Comparison of ENCODE assay signal across 28 cellular contexts in the genomic region with DNA sequence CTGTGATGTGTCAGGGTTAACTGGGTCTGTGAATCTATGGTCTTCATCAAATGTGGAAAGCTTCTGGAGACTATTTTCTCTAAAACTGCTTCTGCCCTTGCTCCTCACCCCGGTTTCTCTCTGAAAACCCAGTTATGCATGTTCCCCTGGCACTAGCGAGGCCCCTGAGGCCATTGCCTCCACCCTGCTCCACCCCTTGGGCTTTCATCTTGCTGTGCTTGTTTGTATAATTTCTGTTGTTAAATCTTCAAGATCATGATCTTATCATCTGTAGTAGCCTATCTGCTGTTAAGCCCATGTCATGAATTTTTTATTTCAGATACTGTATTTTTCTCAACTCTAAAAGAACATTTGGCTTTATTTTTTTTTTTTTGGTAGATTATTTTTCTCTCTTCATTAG. TPM values are rescaled to one million over a fixed set of nuclear protein-coding genes. Genes with fewer than 3 reads are reported as not detected.
A peak's percentile ranks its signal among the peaks of the same experiment; 100 is the strongest.
DNase-seq lines count a peak whose midpoint lies in the region; ATAC-seq, FAIRE-seq and TF ChIP-seq lines count a peak whose summit lies in the region.
"Had no signal": no experiment of that assay in that cellular context is flagged by ENCODE, and none has a peak within 500 bp of the region (broad histone marks: within the 10 kb centered on the region; RNA-seq: fewer than 3 reads in every experiment).

No MANE protein-coding gene starts in this region.

- H3K4me1 ChIP-seq in HepG2 (ENCODE audit: insufficient read depth, low read length) (no peaks in the 10 kb centered on the region), right lobe of liver (no peaks in the 10 kb centered on the region)
- H3K4me1 ChIP-seq: BLaER1, HAP-1 had no signal

- POLR2A ChIA-PET in HepG2 (lab: Yijun Ruan, JAX) (no interaction called here), T-cell (lab: Charles Lee) (no interaction called here)

- H3K36me3 ChIP-seq in HepG2 (replicated peaks in 1 of 2; ENCODE audit: control insufficient read depth in 1 of 2, insufficient read depth in 2 of 2, low read length in 2 of 2) = peaks cover 9 to 41% of the 10 kb centered on the region in 2 experiments
- H3K36me3 ChIP-seq in right lobe of liver = peaks cover 0 to 18% (median 2%) of the 10 kb centered on the region in 4 donors

- no peaks in the 10 kb centered on the region for H3K4me1 Mint-ChIP-seq in T-cell

- H3K27ac ChIP-seq in HepG2 (ENCODE audit: extremely low read length, insufficient read depth, low read length) (no peak overlapping the region), right lobe of liver (no peak overlapping the region)
- H3K27ac ChIP-seq: BLaER1, HL-60 had no signal

- in situ Hi-C loops in HepG2 (cut with HindIII; ENCODE audit: extremely low pct_ligation_motif_present, low pct_unique_long_range_greater_than_20kb) = no loop called here

- H3K79me2 ChIP-seq in HepG2 (ENCODE audit: insufficient read depth, low read length) = no peaks in the 10 kb centered on the region

- BruUV-seq in HepG2 (replicated peaks; lab: Mats Ljungman, UMichigan) = no TSS peak

- H3K9ac ChIP-seq in HepG2 (ENCODE audit: insufficient read depth, low read depth, low read length) = no peak overlapping the region
- H3K9ac ChIP-seq: BLaER1 had no signal

- H3K9me3 ChIP-seq in HepG2 (ENCODE audit: low read length) = no peaks in the 10 kb centered on the region
- peaks cover 0 to 3% (median 0%) of the 10 kb centered on the region in 4 donors for H3K9me3 ChIP-seq in right lobe of liver
- H3K9me3 ChIP-seq: HAP-1 had no signal

- no peak for TF ChIP-seq CTCF in HepG2 (CRISPR knock-in tag; IDR thresholded peaks at IDR 0.05)
- TF ChIP-seq CTCF in right lobe of liver (IDR thresholded peaks at IDR 0.05) = no peak
- TF ChIP-seq CTCF in fibroblast of villous mesenchyme (IDR thresholded peaks at IDR 0.05; ENCODE audit: insufficient read depth, low read depth, low read length) = no peak
- TF ChIP-seq CTCF in GM20000 (IDR thresholded peaks at IDR 0.05; ENCODE audit: extremely low read depth, missing control alignments) = no peak

- TF ChIP-seq POLR2A in HepG2 (IDR thresholded peaks at IDR 0.05; ENCODE audit: insufficient read depth in 1 of 2, low read depth in 2 of 2, low read length in 2 of 2) (no peak), right lobe of liver (IDR thresholded peaks at IDR 0.05) (no peak)

- H2AFZ ChIP-seq in HepG2 (ENCODE audit: low read length) = no peak overlapping the region

- H3K4me3 ChIP-seq in HepG2 (replicated peaks in 1 of 3; ENCODE audit: insufficient read depth in 1 of 3, low read depth in 2 of 3, low read length in 3 of 3) (no peak overlapping the region), right lobe of liver (no peak overlapping the region), fibroblast of villous mesenchyme (ENCODE audit: low read depth, low read length) (no peak overlapping the region)
- H3K4me3 ChIP-seq: BLaER1, HAP-1, K562 had no signal

- peak overlapping the region; percentile 29 to 55 for H3K27ac Mint-ChIP-seq in T-cell

- H3K4me2 ChIP-seq in HepG2 (ENCODE audit: low read depth, low read length) = no peak overlapping the region
- H3K4me2 ChIP-seq: BLaER1 had no signal

- no peaks in the 10 kb centered on the region for H4K20me1 ChIP-seq in HepG2 (ENCODE audit: insufficient read depth, low read length)
- H4K20me1 ChIP-seq: BLaER1 had no signal

- no peak for TF ChIP-seq RAD21 in HepG2 (CRISPR knock-in tag; IDR thresholded peaks at IDR 0.05)

- WGBS in HepG2 (ENCODE audit: low lambda C conversion rate) = 96% methylated on average over 2 of the region's 2 CpGs
- 84% methylated on average over 2 of the region's 2 CpGs for WGBS in right lobe of liver (ENCODE audit: insufficient coverage, low coverage, low lambda C conversion rate, missing lambda C conversion rate)

- H3K27me3 ChIP-seq in HepG2 (ENCODE audit: control insufficient read depth in 1 of 2, insufficient read depth in 2 of 2, low read length in 2 of 2) (no peaks in the 10 kb centered on the region), right lobe of liver (no peaks in the 10 kb centered on the region)
- H3K27me3 ChIP-seq: BLaER1 had no signal

- CTCF ChIA-PET in HepG2 (lab: Yijun Ruan, JAX; ENCODE audit: low intra/inter-chr PET ratio, low total read pairs) (no interaction called here), T-cell (lab: Charles Lee) (no interaction called here)

- intact Hi-C loops in HepG2 (cut with micrococcal nuclease; ENCODE audit: unreplicated experiment) (no loop called here), right lobe of liver (cut with DNase I) (no loop called here)

- FAIRE-seq in HepG2 (lab: Jason Lieb, UNC) = peak; percentile 15
- FAIRE-seq: A204.1, GM12891, K562, RCC 7860 had no signal

- H3K27me3 Mint-ChIP-seq in T-cell = no peaks in the 10 kb centered on the region
- H3K27me3 Mint-ChIP-seq: CD4-positive, alpha-beta memory T cell had no signal

- H3K9me3 Mint-ChIP-seq in T-cell = peaks cover 0 to 12% (median 10%) of the 10 kb centered on the region in 3 donors

- H3K4me3 Mint-ChIP-seq in T-cell = no peak overlapping the region
- H3K4me3 Mint-ChIP-seq: CD4-positive, alpha-beta memory T cell had no signal

- TF ChIP-seq EP300 in HepG2 (IDR thresholded peaks at IDR 0.05; ENCODE audit: low read depth in 2 of 2, low read length in 2 of 2) (no peak), HepG2 (CRISPR knock-in tag; IDR thresholded peaks at IDR 0.05; ENCODE audit: borderline replicate concordance) (no peak)

- peaks cover 61% of the 10 kb centered on the region for H3K36me3 Mint-ChIP-seq in T-cell

- ATAC-seq in HepG2 (no peak), right lobe of liver (no peak), T-cell (replicated peaks in 1 of 4) (no peak)
- ATAC-seq: K562, SK-N-SH treated with all-trans-retinoic acid at 6 μM for 48 hours had no signal

- DNase-seq in HepG2 (ENCODE audit: low spot score) (no peak), right lobe of liver (no peak), T-cell (no peak), fibroblast of villous mesenchyme (ENCODE audit: low read depth) (peak; percentile 12), GM20000 (ENCODE audit: low spot score) (no peak), foreskin melanocyte (no peak), GDM1 (lab: John Stamatoyannopoulos, UW) (no peak)
- DNase-seq: CD4-positive, alpha-beta memory T cell; DMS 273 treated with DMSO at 0.1 percent for 48 hours; DMS79; EL; GF-D8; GOT3; Kasumi-1; MV-4-11; NCI-H1105; NCI-H1436 treated with DMSO at 0.1 percent for 48 hours; NCI-H187 treated with DMSO at 0.1 percent for 48 hours; NCI-H524; NCI-H774 had no signal

RNA-seq across cellular contexts. Expression of a gene that starts 14.9 kb away (rescaled TPM):
- 3.7 and 4.9 TPM in 2 replicates for total RNA-seq in HepG2 (2016; rRNA removed; fragmentation: Illumina TruSeq; extraction: Trizol)
- total RNA-seq in HepG2 (2016; cell fraction: cytosol; rRNA removed; fragmentation: Illumina TruSeq; extraction: Trizol; ENCODE audit: low read depth) = 1.7 and 1.9 TPM in 2 replicates
- total RNA-seq in HepG2 (2016; cell fraction: insoluble cytoplasmic fraction; rRNA removed; fragmentation: Illumina TruSeq; extraction: Trizol) = 2.9 and 5.5 TPM in 2 replicates
- 3.2 and 4.1 TPM in 2 replicates for total RNA-seq in HepG2 (2016; cell fraction: membrane; rRNA removed; fragmentation: Illumina TruSeq; extraction: Trizol)
- total RNA-seq in HepG2 (2016; cell fraction: nucleus; rRNA removed; fragmentation: Illumina TruSeq; extraction: Trizol) = 4.7 and 5.1 TPM in 2 replicates
- 4.1 and 4.9 TPM in 2 replicates for polyA plus RNA-seq in HepG2 (2011; rRNA removed)
- polyA plus RNA-seq in HepG2 (2011; cell fraction: cytosol; rRNA removed) = 2.9 and 3.9 TPM in 2 replicates
- polyA plus RNA-seq in HepG2 (2011; cell fraction: nucleus; rRNA removed) = 29.8 and 33.6 TPM in 2 replicates
- polyA plus RNA-seq in HepG2 (2012) = 8.8 and 10.8 TPM in 2 replicates
- polyA plus RNA-seq in HepG2 (2016; cell fraction: cytosol; fragmentation: Illumina TruSeq; extraction: Trizol; ENCODE audit: low read depth) = 3.3 and 3.8 TPM in 2 replicates
- 7.5 and 11.5 TPM in 2 replicates for polyA plus RNA-seq in HepG2 (2016; cell fraction: insoluble cytoplasmic fraction; fragmentation: Illumina TruSeq; extraction: Trizol; ENCODE audit: low read depth)
- polyA plus RNA-seq in HepG2 (2016; cell fraction: membrane; fragmentation: Illumina TruSeq; extraction: Trizol; ENCODE audit: low read depth) = 7.5 and 8.6 TPM in 2 replicates
- polyA plus RNA-seq in HepG2 (2016; cell fraction: nucleus; fragmentation: Illumina TruSeq; extraction: Trizol; ENCODE audit: insufficient read depth, low read depth) = 14.9 and 15.8 TPM in 2 replicates
- polyA minus RNA-seq in HepG2 (2011; rRNA and poly(A)+ RNA removed; ENCODE audit: low replicate concordance) = 1.1 and 16.7 TPM in 2 replicates
- 5.1 and 8.4 TPM in 2 replicates for polyA minus RNA-seq in HepG2 (2011; cell fraction: cytosol; rRNA and poly(A)+ RNA removed)
- 13.8 and 18.4 TPM in 2 replicates for polyA minus RNA-seq in HepG2 (2011; cell fraction: nucleus; rRNA and poly(A)+ RNA removed)
- total RNA-seq in right lobe of liver = 1 to 10 TPM in 3 of 6 experiments, under 1 TPM in 3; 0.61 to 2.4 (median 0.97) TPM
- total RNA-seq in T-cell = under 1 TPM in 3 of 5 donors, not detected in 2; 0.53 to 0.60 (median 0.53) TPM
- total RNA-seq in fibroblast of villous mesenchyme = 0.43 and 0.64 TPM in 2 replicates

RNA-seq across cellular contexts. Expression of a gene that starts 23.3 kb away (rescaled TPM):
- 67.9 and 77.2 TPM in 2 replicates for total RNA-seq in HepG2 (2016; rRNA removed; fragmentation: Illumina TruSeq; extraction: Trizol)
- total RNA-seq in HepG2 (2016; cell fraction: cytosol; rRNA removed; fragmentation: Illumina TruSeq; extraction: Trizol; ENCODE audit: low read depth) = 27.7 and 40.5 TPM in 2 replicates
- total RNA-seq in HepG2 (2016; cell fraction: insoluble cytoplasmic fraction; rRNA removed; fragmentation: Illumina TruSeq; extraction: Trizol) = 78.8 and 81.3 TPM in 2 replicates
- total RNA-seq in HepG2 (2016; cell fraction: membrane; rRNA removed; fragmentation: Illumina TruSeq; extraction: Trizol) = 33.9 and 34.7 TPM in 2 replicates
- 31.6 and 35.8 TPM in 2 replicates for total RNA-seq in HepG2 (2016; cell fraction: nucleus; rRNA removed; fragmentation: Illumina TruSeq; extraction: Trizol)
- 27.4 and 33.3 TPM in 2 replicates for polyA plus RNA-seq in HepG2 (2011; rRNA removed)
- 19.4 and 25.1 TPM in 2 replicates for polyA plus RNA-seq in HepG2 (2011; cell fraction: cytosol; rRNA removed)
- 14.7 and 16.8 TPM in 2 replicates for polyA plus RNA-seq in HepG2 (2011; cell fraction: nucleus; rRNA removed)
- polyA plus RNA-seq in HepG2 (2012) = 43.0 and 56.8 TPM in 2 replicates
- 29.9 and 37.7 TPM in 2 replicates for polyA plus RNA-seq in HepG2 (2016; cell fraction: cytosol; fragmentation: Illumina TruSeq; extraction: Trizol; ENCODE audit: low read depth)
- polyA plus RNA-seq in HepG2 (2016; cell fraction: insoluble cytoplasmic fraction; fragmentation: Illumina TruSeq; extraction: Trizol; ENCODE audit: low read depth) = 99.4 and 106 TPM in 2 replicates
- polyA plus RNA-seq in HepG2 (2016; cell fraction: membrane; fragmentation: Illumina TruSeq; extraction: Trizol; ENCODE audit: low read depth) = 34.4 and 34.7 TPM in 2 replicates
- 52.8 and 60.1 TPM in 2 replicates for polyA plus RNA-seq in HepG2 (2016; cell fraction: nucleus; fragmentation: Illumina TruSeq; extraction: Trizol; ENCODE audit: insufficient read depth, low read depth)
- polyA minus RNA-seq in HepG2 (2011; rRNA and poly(A)+ RNA removed; ENCODE audit: low replicate concordance) = 22.5 and 25.7 TPM in 2 replicates
- 18.4 and 24.7 TPM in 2 replicates for polyA minus RNA-seq in HepG2 (2011; cell fraction: cytosol; rRNA and poly(A)+ RNA removed)
- polyA minus RNA-seq in HepG2 (2011; cell fraction: nucleus; rRNA and poly(A)+ RNA removed) = 24.0 and 27.0 TPM in 2 replicates
- 10 to 100 TPM; 27.8 to 35.7 (median 29.5) TPM for total RNA-seq in right lobe of liver
- 10 to 100 TPM; 46.6 to 61.2 (median 53.8) TPM for total RNA-seq in T-cell
- 64.1 and 78.2 TPM in 2 replicates for total RNA-seq in fibroblast of villous mesenchyme

RNA-seq across cellular contexts. Expression of a gene that starts 24.3 kb away (rescaled TPM):
- total RNA-seq in HepG2 (2016; rRNA removed; fragmentation: Illumina TruSeq; extraction: Trizol) = 16.0 and 17.0 TPM in 2 replicates
- 18.0 and 28.0 TPM in 2 replicates for total RNA-seq in HepG2 (2016; cell fraction: cytosol; rRNA removed; fragmentation: Illumina TruSeq; extraction: Trizol; ENCODE audit: low read depth)
- 14.4 and 17.9 TPM in 2 replicates for total RNA-seq in HepG2 (2016; cell fraction: insoluble cytoplasmic fraction; rRNA removed; fragmentation: Illumina TruSeq; extraction: Trizol)
- 5.9 and 7.8 TPM in 2 replicates for total RNA-seq in HepG2 (2016; cell fraction: membrane; rRNA removed; fragmentation: Illumina TruSeq; extraction: Trizol)
- 22.6 and 27.5 TPM in 2 replicates for total RNA-seq in HepG2 (2016; cell fraction: nucleus; rRNA removed; fragmentation: Illumina TruSeq; extraction: Trizol)
- polyA plus RNA-seq in HepG2 (2011; rRNA removed) = 6.9 and 7.1 TPM in 2 replicates
- 2.1 and 4.1 TPM in 2 replicates for polyA plus RNA-seq in HepG2 (2011; cell fraction: cytosol; rRNA removed)
- polyA plus RNA-seq in HepG2 (2011; cell fraction: nucleus; rRNA removed) = 36.3 and 40.3 TPM in 2 replicates
- polyA plus RNA-seq in HepG2 (2012) = 6.8 and 9.6 TPM in 2 replicates
- polyA plus RNA-seq in HepG2 (2016; cell fraction: cytosol; fragmentation: Illumina TruSeq; extraction: Trizol; ENCODE audit: low read depth) = 0.79 and 1.0 TPM in 2 replicates
- polyA plus RNA-seq in HepG2 (2016; cell fraction: insoluble cytoplasmic fraction; fragmentation: Illumina TruSeq; extraction: Trizol; ENCODE audit: low read depth) = 9.2 and 11.1 TPM in 2 replicates
- 1.7 and 2.3 TPM in 2 replicates for polyA plus RNA-seq in HepG2 (2016; cell fraction: membrane; fragmentation: Illumina TruSeq; extraction: Trizol; ENCODE audit: low read depth)
- polyA plus RNA-seq in HepG2 (2016; cell fraction: nucleus; fragmentation: Illumina TruSeq; extraction: Trizol; ENCODE audit: insufficient read depth, low read depth) = 79.4 and 83.7 TPM in 2 replicates
- polyA minus RNA-seq in HepG2 (2011; rRNA and poly(A)+ RNA removed; ENCODE audit: low replicate concordance) = 28.2 and 32.5 TPM in 2 replicates
- polyA minus RNA-seq in HepG2 (2011; cell fraction: cytosol; rRNA and poly(A)+ RNA removed) = 3.7 and 15.6 TPM in 2 replicates
- 10.7 and 14.4 TPM in 2 replicates for polyA minus RNA-seq in HepG2 (2011; cell fraction: nucleus; rRNA and poly(A)+ RNA removed)
- total RNA-seq in right lobe of liver = 1 to 10 TPM; 2.0 to 4.2 (median 3.4) TPM
- 100 to 1,000 TPM in 4 of 5 donors, 10 to 100 TPM in 1; 80.5 to 272 (median 167) TPM for total RNA-seq in T-cell
- 2.6 and 5.5 TPM in 2 replicates for total RNA-seq in fibroblast of villous mesenchyme
